8 cellular contexts compared by ENCODE assay signal in the genomic region with DNA sequence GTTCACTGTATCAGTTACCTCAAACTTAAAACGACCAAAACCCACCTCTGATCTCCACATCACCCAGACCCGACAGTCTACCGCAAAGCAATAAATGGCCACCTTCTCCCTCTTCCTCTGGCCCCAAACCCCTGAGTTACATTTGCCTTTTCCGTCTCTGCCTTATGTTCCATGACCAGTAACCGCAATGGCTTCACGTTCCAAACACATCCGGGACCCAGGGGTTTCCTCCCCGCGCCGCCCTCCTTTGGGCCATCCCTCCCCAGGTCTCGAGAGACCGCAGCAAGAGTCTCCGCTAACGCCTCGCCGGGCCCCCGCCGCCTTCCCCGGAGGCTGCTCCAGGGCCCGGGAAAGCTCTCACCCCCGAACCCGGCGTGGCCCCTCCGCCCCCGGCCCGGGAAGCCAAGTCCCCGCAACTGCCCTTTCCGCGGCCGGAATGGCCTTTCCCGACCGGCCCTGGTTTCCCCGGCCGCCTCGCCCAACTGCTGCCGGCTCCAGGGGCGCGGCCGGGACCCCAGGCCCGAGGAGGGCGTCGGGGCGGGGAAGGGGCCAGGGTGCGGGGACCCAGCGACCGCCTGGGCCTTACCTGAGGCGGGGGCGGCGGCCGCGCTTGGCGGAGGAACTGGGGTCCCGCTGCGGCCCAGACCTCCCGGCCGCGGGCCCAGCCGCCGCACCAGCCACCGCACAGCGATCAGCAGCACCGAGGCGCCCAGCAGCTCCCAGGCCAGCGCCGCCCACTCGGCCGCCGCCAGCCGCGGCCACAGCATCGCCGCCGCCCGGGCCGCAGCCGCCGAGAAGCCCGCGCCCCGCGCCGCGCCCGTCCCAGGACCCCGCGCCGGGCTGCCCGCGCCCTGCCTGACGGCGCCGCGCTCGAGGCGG. TPM values are rescaled to one million over a fixed set of nuclear protein-coding genes. Genes with fewer than 3 reads are reported as not detected.
A peak's percentile ranks its signal among the peaks of the same experiment; 100 is the strongest.
DNase-seq lines count a peak whose midpoint lies in the region; ATAC-seq and TF ChIP-seq lines count a peak whose summit lies in the region.

A gene (minus strand): TSS at position 801 of the 879 bp plus-strand sequence. CDS start 34 bp downstream, at position 767.

- H2AFZ ChIP-seq in mammary epithelial cell (ENCODE audit: low read depth, low read length), result peak within 1 kb of the TSS; percentile 95

- H3K4me1 ChIP-seq in mammary epithelial cell (ENCODE audit: insufficient read depth, low read length), result peaks cover 12% of the 10 kb centered on the region

- peaks cover 10% of the 10 kb centered on the region for H3K36me3 ChIP-seq in mammary epithelial cell (ENCODE audit: insufficient read depth, low read length)

- H3K9ac ChIP-seq in mammary epithelial cell (ENCODE audit: insufficient read depth, low read length), result peak within 1 kb of the TSS; percentile 100

- DNase-seq in GF-D8 (lab: John Stamatoyannopoulos, UW), result peak; percentile 67
- DNase-seq in Kasumi-1 (lab: John Stamatoyannopoulos, UW), result peak; percentile 43 to 53
- DNase-seq in mammary epithelial cell, result peak; percentile 61
- peak; percentile 78 for DNase-seq in islet precursor cell
- peak; percentile 83 for DNase-seq in stimulated activated CD4-positive, alpha-beta T cell treated with anti-CD3 and anti-CD28 coated beads, Interleukin-15, amount 100 ng/mL, for 24 hours
- DNase-seq in NCI-H1930 (lab: John Stamatoyannopoulos, UW), result no peak

- TSS peak; percentile 91 for BruUV-seq in mammary epithelial cell (replicated peaks; lab: Mats Ljungman, UMichigan)

- H3K4me3 ChIP-seq in WI38 (ENCODE audit: low read depth, low read length) (peak within 1 kb of the TSS; percentile 85), mammary epithelial cell (replicated peaks in 1 of 3; ENCODE audit: insufficient read depth in 1 of 3, low read depth in 2 of 3, low read length in 3 of 3) (peak within 1 kb of the TSS; percentile 83 to 96 (median 94))

- peaks cover 3% of the 10 kb centered on the region for H4K20me1 ChIP-seq in mammary epithelial cell (ENCODE audit: insufficient read depth, low read length)

- WGBS in mammary epithelial cell (ENCODE audit: low coverage, missing lambda C conversion rate), result 0% methylated on average over 5 of the region's 95 CpGs

- in situ Hi-C loops in mammary epithelial cell (cut with MboI; ENCODE audit: low sequenced_read_pairs in 2 of 2), result no loop called here

- dilution Hi-C loops in mammary epithelial cell (cut with HindIII; ENCODE audit: low sequenced_read_pairs), result no loop called here

- TF ChIP-seq CTCF in WI38 (IDR thresholded peaks at IDR 0.05; ENCODE audit: low read depth, low read length), result no peak
- no peak for TF ChIP-seq CTCF in mammary epithelial cell (conservative IDR thresholded peaks at IDR 0.05 in 1 of 2, IDR thresholded peaks at IDR 0.05 in 1 of 2; ENCODE audit: extremely low read depth in 1 of 2, insufficient read depth in 1 of 2, low read depth in 1 of 2, low read length in 2 of 2)

- peak; percentile 37 for ATAC-seq in GM21825 (IDR thresholded peaks at IDR 0.05; ENCODE audit: unreplicated experiment)

- CTCF ChIA-PET in mammary epithelial cell (lab: Charles Lee; ENCODE audit: low non-redundant PET), result no interaction called here

- H3K4me2 ChIP-seq in mammary epithelial cell (ENCODE audit: insufficient read depth, low read depth, low read length), result peak within 1 kb of the TSS; percentile 92

- no peaks in the 10 kb centered on the region for H3K9me3 ChIP-seq in mammary epithelial cell (replicated peaks; ENCODE audit: insufficient read depth, low read length)

- intact Hi-C loops in mammary epithelial cell (cut with micrococcal nuclease), result loop anchor here (2.0 kb wide), 1 partner anchor 74 kb away; a partner anchor contains a TSS

- H3K27ac ChIP-seq in mammary epithelial cell (ENCODE audit: insufficient read depth, low read depth, low read length), result peak within 1 kb of the TSS; percentile 100

- H3K79me2 ChIP-seq in mammary epithelial cell (ENCODE audit: insufficient read depth, low read length), result peaks cover 66% of the 10 kb centered on the region

- no peaks in the 10 kb centered on the region for H3K27me3 ChIP-seq in mammary epithelial cell (ENCODE audit: insufficient read depth, low read length)

RNA-seq across cellular contexts. Expression of the gene that starts here (rescaled TPM):
- 100 to 1,000 TPM in 1 of 2 donors, 10 to 100 TPM in 1; 90.9 to 163 TPM for total RNA-seq in mammary epithelial cell
- 77.7 TPM for polyA plus RNA-seq in mammary epithelial cell
- 235 TPM for polyA minus RNA-seq in mammary epithelial cell

Comparison
In these comparisons a context has a peak if more than half of its experiments do, and no peak if none do; other contexts are left out.
1. DNase-seq: peak in GF-D8 (single experiment), Kasumi-1 (2 of 2), mammary epithelial cell (single experiment), islet precursor cell (single experiment) and stimulated activated CD4-positive, alpha-beta T cell treated with anti-CD3 and anti-CD28 coated beads, Interleukin-15, amount 100 ng/mL, for 24 hours (single experiment); none in NCI-H1930 (0 of 2).